In the genomic region with DNA sequence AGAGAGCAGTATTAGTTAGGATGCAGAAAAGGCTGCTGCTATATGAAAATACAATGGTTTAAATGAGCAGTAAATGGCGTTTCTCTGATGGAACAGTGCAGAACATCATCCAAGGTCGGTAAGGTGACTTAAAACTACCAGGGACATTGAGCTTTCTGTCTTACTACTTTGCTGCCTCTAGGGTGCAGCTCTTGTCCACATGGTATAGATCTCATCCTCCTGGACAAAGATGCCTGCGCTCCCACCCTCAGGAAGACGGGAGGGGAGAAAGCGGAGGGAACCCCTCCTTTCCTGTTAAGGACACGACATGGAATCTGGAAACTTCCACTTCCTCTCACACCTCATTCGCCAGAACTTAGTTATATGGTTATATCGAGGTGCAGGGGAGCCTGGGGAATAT, we compare ENCODE assay signal across 12 cellular contexts.
DNase-seq lines count a peak whose midpoint lies in the region; ATAC-seq, FAIRE-seq and TF ChIP-seq lines count a peak whose summit lies in the region.
"Had no signal": no experiment of that assay in that cellular context is flagged by ENCODE, and none has a peak within 500 bp of the region (broad histone marks: within the 10 kb centered on the region; RNA-seq: fewer than 3 reads in every experiment).

No MANE protein-coding gene starts in this region.

- peaks cover 4% of the 10 kb centered on the region for H3K9me3 Mint-ChIP-seq in nephron progenitor cell

- no peak overlapping the region for H3K4me3 ChIP-seq in kidney (ENCODE audit: low read length in 2 of 2)
- H3K4me3 ChIP-seq: lung, Peyer's patch had no signal

- H3K9ac ChIP-seq in kidney (ENCODE audit: low read length in 2 of 2) = no peak overlapping the region

- peaks cover 6% of the 10 kb centered on the region for H3K27me3 Mint-ChIP-seq in nephron progenitor cell (ENCODE audit: low read depth, poor library complexity)

- H3K4me3 Mint-ChIP-seq in nephron progenitor cell = no peak overlapping the region

- no peaks in the 10 kb centered on the region for H3K36me3 ChIP-seq in kidney (ENCODE audit: control insufficient read depth in 1 of 2, insufficient read depth in 2 of 2, low read length in 2 of 2)
- H3K36me3 ChIP-seq: Peyer's patch had no signal

- no peak overlapping the region for H3K27ac ChIP-seq in kidney (ENCODE audit: low read depth in 2 of 2, low read length in 2 of 2)
- H3K27ac ChIP-seq: Peyer's patch had no signal

- intact Hi-C loops in kidney (cut with DNase I) = no loop called here

- H3K27ac Mint-ChIP-seq in nephron progenitor cell = no peak overlapping the region

- peaks cover 22% of the 10 kb centered on the region for H3K4me1 Mint-ChIP-seq in nephron progenitor cell

- ATAC-seq in HG03175 (IDR thresholded peaks at IDR 0.05; ENCODE audit: unreplicated experiment) = no peak

- H3K4me1 ChIP-seq in kidney (ENCODE audit: control insufficient read depth in 1 of 2, insufficient read depth in 1 of 2, low read depth in 1 of 2, low read length in 2 of 2) = no peaks in the 10 kb centered on the region
- H3K4me1 ChIP-seq: Peyer's patch had no signal

- no peak for FAIRE-seq in kidney (lab: Jason Lieb, UNC)

- H3K9me3 ChIP-seq in kidney (ENCODE audit: control insufficient read depth in 1 of 2, low read length in 2 of 2) = no peaks in the 10 kb centered on the region
- H3K9me3 ChIP-seq: Peyer's patch had no signal

- DNase-seq in ELF-1 (ENCODE audit: low read depth, low spot score) (peak; percentile 1), NCI-H524 (lab: John Stamatoyannopoulos, UW) (peak; percentile 13 to 67), ecto neural progenitor cell (ENCODE audit: low spot score) (peak; percentile 52), nephron progenitor cell (peak; percentile 13), SW 1271 (lab: John Stamatoyannopoulos, UW) (no peak), kidney (no peak), midbrain (lab: John Stamatoyannopoulos, UW) (no peak)
- DNase-seq: GOT3; Peyer's patch; stimulated activated CD4-positive, alpha-beta T cell treated with anti-CD3 and anti-CD28 coated beads, Interleukin-15, amount 100 ng/mL, for 24 hours had no signal

- TF ChIP-seq CTCF in nephron progenitor cell (IDR thresholded peaks at IDR 0.05) = peak; percentile 38
- no peak for TF ChIP-seq CTCF in kidney (IDR thresholded peaks at IDR 0.05; ENCODE audit: borderline replicate concordance, extremely low read depth, insufficient read depth)

- no peaks in the 10 kb centered on the region for H3K36me3 Mint-ChIP-seq in nephron progenitor cell (ENCODE audit: low read depth)

Comparison
In these comparisons a context has a peak if more than half of its experiments do, and no peak if none do; other contexts are left out.
1. DNase-seq: peak in ELF-1 (single experiment), NCI-H524 (2 of 2), ecto neural progenitor cell (single experiment) and nephron progenitor cell (single experiment); none in SW 1271 (0 of 2), kidney (single experiment) and midbrain (single experiment).